Comparison of ENCODE assay signal across 12 cellular contexts in the genomic region with DNA sequence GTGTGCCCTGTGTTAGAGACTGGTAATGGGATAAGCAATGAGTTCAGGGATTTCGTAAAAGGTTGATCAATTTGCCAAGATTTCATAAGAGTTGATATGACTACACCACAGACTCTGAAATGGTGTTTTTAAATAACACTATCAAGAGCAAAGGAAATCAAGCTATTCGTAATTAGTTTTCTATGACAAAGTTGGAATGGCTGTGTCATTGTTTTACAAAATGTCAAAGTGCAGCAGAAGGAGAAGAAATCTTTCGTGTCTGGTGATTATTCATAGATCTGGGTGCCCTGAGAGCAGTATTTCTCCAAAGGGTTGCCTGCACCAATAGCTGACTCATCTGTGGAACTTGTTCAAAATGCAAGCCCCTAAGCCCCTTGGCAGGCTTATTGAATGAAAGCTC.
A peak's percentile ranks its signal among the peaks of the same experiment; 100 is the strongest.
DNase-seq lines count a peak whose midpoint lies in the region; ATAC-seq, FAIRE-seq and TF ChIP-seq lines count a peak whose summit lies in the region.
"Had no signal": no experiment of that assay in that cellular context is flagged by ENCODE, and none has a peak within 500 bp of the region (broad histone marks: within the 10 kb centered on the region; RNA-seq: fewer than 3 reads in every experiment).

No MANE protein-coding gene starts in this region.

- intact Hi-C loops in A673 (cut with micrococcal nuclease; ENCODE audit: unreplicated experiment), result no loop called here

- no peak for FAIRE-seq in frontal cortex (lab: Jason Lieb, UNC)

- H3K9me3 ChIP-seq in A673 (ENCODE audit: low read depth, low read length, poor library complexity, severe bottlenecking), result no peaks in the 10 kb centered on the region

- CTCF ChIA-PET in A673 (lab: Charles Lee), result no interaction called here

- H3K27ac ChIP-seq in A673 (ENCODE audit: low read depth, low read length, poor library complexity, severe bottlenecking), result no peak overlapping the region
- H3K27ac ChIP-seq: skin epidermis had no signal

- no peak overlapping the region for H3K4me3 ChIP-seq in A673 (ENCODE audit: low read depth, low read length, poor library complexity, severe bottlenecking)
- H3K4me3 ChIP-seq: skin epidermis had no signal

- no peaks in the 10 kb centered on the region for H3K4me1 ChIP-seq in A673 (ENCODE audit: insufficient read depth, low read length, poor library complexity, severe bottlenecking)

- POLR2A ChIA-PET in A673 (lab: Charles Lee; ENCODE audit: low non-redundant PET), result no interaction called here

- no peaks in the 10 kb centered on the region for H3K27me3 ChIP-seq in A673 (replicated peaks; ENCODE audit: insufficient read depth, low read depth, low read length, poor library complexity)

- BruUV-seq in A673 (replicated peaks; lab: Mats Ljungman, UMichigan), result no TSS peak

- ATAC-seq in GM18870 (IDR thresholded peaks at IDR 0.05; ENCODE audit: unreplicated experiment) (peak; percentile 34), GM21737 (IDR thresholded peaks at IDR 0.05; ENCODE audit: unreplicated experiment) (peak; percentile 44), HG03442 (IDR thresholded peaks at IDR 0.05; ENCODE audit: unreplicated experiment) (peak; percentile 40)
- ATAC-seq: effector memory CD8-positive, alpha-beta T cell; left colon had no signal

- H3K36me3 ChIP-seq in A673 (ENCODE audit: insufficient read depth, low read length, poor library complexity, severe bottlenecking), result no peaks in the 10 kb centered on the region

- DNase-seq in iris pigment epithelial cell (ENCODE audit: low read depth) (peak; percentile 71), NOMO-1 treated with DMSO at 0.1 percent for 48 hours (lab: John Stamatoyannopoulos, UW; ENCODE audit: unreplicated experiment) (no peak), frontal cortex (ENCODE audit: low spot score in 2 of 2) (no peak), NCI-H1048 (lab: John Stamatoyannopoulos, UW) (no peak), A673 (ENCODE audit: low spot score) (no peak)
- DNase-seq: effector memory CD8-positive, alpha-beta T cell; left colon; NCI-H2081 treated with DMSO at 0.1 percent for 48 hours had no signal

- no peak for TF ChIP-seq CTCF in A673 (conservative IDR thresholded peaks at IDR 0.05; ENCODE audit: low read depth, low read length)
